Comparison of ENCODE assay signal across 13 cellular contexts in the genomic region with DNA sequence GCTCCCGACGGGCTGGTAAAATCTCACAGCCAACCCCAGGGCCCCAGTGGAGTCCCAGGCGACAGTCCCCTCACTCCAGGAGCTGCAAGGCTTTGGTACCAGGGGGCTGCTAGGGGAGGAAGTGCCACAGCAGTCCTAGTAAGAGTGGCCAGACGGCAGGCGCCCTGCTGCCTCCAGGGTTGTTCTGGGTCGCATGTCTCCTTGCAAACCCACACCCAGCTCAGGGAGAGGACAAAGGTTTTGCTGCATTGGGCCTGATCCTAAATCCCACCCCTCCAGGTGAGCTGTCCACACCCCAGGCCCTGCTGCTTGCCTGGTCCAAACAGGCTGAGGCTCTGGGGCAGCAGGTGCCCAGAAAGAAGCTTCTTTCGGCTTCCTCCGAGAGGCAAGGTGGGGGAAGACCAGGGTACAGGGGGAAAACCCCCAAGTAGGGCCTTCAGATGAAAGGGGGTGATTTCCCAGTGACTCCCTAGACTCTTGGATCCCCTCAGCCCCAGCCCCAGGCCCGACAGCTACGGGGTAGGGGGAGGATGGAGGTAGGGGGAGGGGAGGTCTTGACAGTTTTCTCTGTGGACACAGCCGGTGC. TPM values are rescaled to one million over a fixed set of nuclear protein-coding genes. Genes with fewer than 3 reads are reported as not detected.
DNase-seq lines count a peak whose midpoint lies in the region; ATAC-seq, FAIRE-seq and TF ChIP-seq lines count a peak whose summit lies in the region.
"Had no signal": no experiment of that assay in that cellular context is flagged by ENCODE, and none has a peak within 500 bp of the region (broad histone marks: within the 10 kb centered on the region; RNA-seq: fewer than 3 reads in every experiment).

No MANE protein-coding gene starts in this region.

- TF ChIP-seq CTCF in GM12874 (IDR thresholded peaks at IDR 0.05; ENCODE audit: insufficient read depth, low read depth, low read length) (peak; percentile 36), thyroid gland (IDR thresholded peaks at IDR 0.05) (no peak), kidney (IDR thresholded peaks at IDR 0.05; ENCODE audit: borderline replicate concordance, extremely low read depth, insufficient read depth) (no peak)

- ATAC-seq in HG02610 (IDR thresholded peaks at IDR 0.05; ENCODE audit: unreplicated experiment) (peak; percentile 58), HG03378 (IDR thresholded peaks at IDR 0.05; ENCODE audit: unreplicated experiment) (no peak)
- peak; percentile 77 for ATAC-seq in activated T-helper 17 cell treated with anti-CD3 and anti-CD28 coated beads, Interleukin-2, amount 50 U/mL, for 72 hours (replicated peaks)

- 57 to 70% methylated on average over 11 of the region's 11 CpGs for WGBS in thyroid gland, 2 donors

- H3K4me1 ChIP-seq in thyroid gland = peaks cover 10 to 25% of the 10 kb centered on the region in 2 donors
- H3K4me1 ChIP-seq in kidney (ENCODE audit: control insufficient read depth in 1 of 2, insufficient read depth in 1 of 2, low read depth in 1 of 2, low read length in 2 of 2) = peaks cover 0 to 8% of the 10 kb centered on the region in 2 donors

- no peak overlapping the region for H3K27ac ChIP-seq in thyroid gland
- H3K27ac ChIP-seq in kidney (ENCODE audit: low read depth in 2 of 2, low read length in 2 of 2) = no peak overlapping the region
- H3K27ac ChIP-seq: thoracic aorta had no signal

- FAIRE-seq in kidney (lab: Jason Lieb, UNC) = no peak
- FAIRE-seq: endothelial cell of umbilical vein had no signal

- peak overlapping the region; percentile 12 for H3K4me3 Mint-ChIP-seq in activated T-helper 17 cell treated with anti-CD3 and anti-CD28 coated beads, Interleukin-2, amount 50 U/mL, for 72 hours

- peaks cover 24% of the 10 kb centered on the region for H3K27me3 Mint-ChIP-seq in activated T-helper 17 cell treated with anti-CD3 and anti-CD28 coated beads, Interleukin-2, amount 50 U/mL, for 72 hours

- no peak for TF ChIP-seq POLR2A in thyroid gland (IDR thresholded peaks at IDR 0.05)

- no peaks in the 10 kb centered on the region for H3K36me3 ChIP-seq in thyroid gland
- H3K36me3 ChIP-seq in kidney (ENCODE audit: control insufficient read depth in 1 of 2, insufficient read depth in 2 of 2, low read length in 2 of 2) = no peaks in the 10 kb centered on the region
- H3K36me3 ChIP-seq: thoracic aorta had no signal

- H3K4me1 Mint-ChIP-seq in activated T-helper 17 cell treated with anti-CD3 and anti-CD28 coated beads, Interleukin-2, amount 50 U/mL, for 72 hours = peaks cover 11% of the 10 kb centered on the region

- DNase-seq in 8988T = peak; percentile 13
- no peak for DNase-seq in kidney glomerular epithelial cell (lab: John Stamatoyannopoulos, UW)
- no peak for DNase-seq in thyroid gland
- no peak for DNase-seq in kidney
- DNase-seq: activated CD4-positive, alpha-beta T cell treated with anti-CD3 and anti-CD28 coated beads, Interleukin-2, amount 10 ng/mL, durations not matched to agents 24 days and 14 days; anterior cingulate cortex had no signal

- peaks cover 19% of the 10 kb centered on the region for H3K27me3 ChIP-seq in thyroid gland

- H3K9me3 Mint-ChIP-seq in activated T-helper 17 cell treated with anti-CD3 and anti-CD28 coated beads, Interleukin-2, amount 50 U/mL, for 72 hours = no peaks in the 10 kb centered on the region
- H3K9me3 Mint-ChIP-seq: activated CD4-positive, alpha-beta T cell treated with anti-CD3 and anti-CD28 coated beads, Interleukin-2, amount 10 ng/mL, durations not matched to agents 24 days and 14 days had no signal

- H3K9ac ChIP-seq in kidney (ENCODE audit: low read length in 2 of 2) = no peak overlapping the region

- H3K9me3 ChIP-seq in thyroid gland (no peaks in the 10 kb centered on the region), kidney (ENCODE audit: control insufficient read depth in 1 of 2, low read length in 2 of 2) (no peaks in the 10 kb centered on the region)
- H3K9me3 ChIP-seq: thoracic aorta had no signal

- no peaks in the 10 kb centered on the region for H3K36me3 Mint-ChIP-seq in activated T-helper 17 cell treated with anti-CD3 and anti-CD28 coated beads, Interleukin-2, amount 50 U/mL, for 72 hours (ENCODE audit: low read depth)

- H3K4me3 ChIP-seq in thyroid gland (replicated peaks in 1 of 3) = no peak overlapping the region
- H3K4me3 ChIP-seq in kidney (ENCODE audit: low read length in 2 of 2) = no peak overlapping the region

- intact Hi-C loops in thyroid gland (cut with DNase I) (no loop called here), kidney (cut with DNase I) (no loop called here)

- H3K27ac Mint-ChIP-seq in activated T-helper 17 cell treated with anti-CD3 and anti-CD28 coated beads, Interleukin-2, amount 50 U/mL, for 72 hours = no peak overlapping the region
- H3K27ac Mint-ChIP-seq: activated CD4-positive, alpha-beta T cell treated with anti-CD3 and anti-CD28 coated beads, Interleukin-2, amount 10 ng/mL, durations not matched to agents 24 days and 14 days had no signal

RNA-seq across cellular contexts. Expression of gene KCP, which starts 4.2 kb away (rescaled TPM):
- total RNA-seq in activated T-helper 17 cell treated with anti-CD3 and anti-CD28 coated beads, Interleukin-2, amount 50 U/mL, for 72 hours = 1 to 10 TPM in 1 of 2 donors, under 1 TPM in 1; 0.09 to 1.0 TPM
- under 1 TPM; 0.27 to 0.93 (median 0.61) TPM for total RNA-seq in thyroid gland
- total RNA-seq in kidney = 44.6 TPM
- 7.7 TPM for polyA plus RNA-seq in kidney (ENCODE audit: insufficient read depth, low read depth, low replicate concordance)
- total RNA-seq: endothelial cell of umbilical vein, LHCN-M2 had no signal
- polyA plus RNA-seq: endothelial cell of umbilical vein had no signal

RNA-seq across cellular contexts. Expression of gene IRF5, which starts 23.1 kb away (rescaled TPM):
- total RNA-seq in activated T-helper 17 cell treated with anti-CD3 and anti-CD28 coated beads, Interleukin-2, amount 50 U/mL, for 72 hours = 10 to 100 TPM; 22.5 to 25.4 TPM
- total RNA-seq in thyroid gland = 1 to 10 TPM; 3.7 to 6.0 (median 4.9) TPM
- total RNA-seq in kidney = 27.1 TPM
- polyA plus RNA-seq in kidney (ENCODE audit: insufficient read depth, low read depth, low replicate concordance) = 13.0 TPM

RNA-seq across cellular contexts. Expression of gene ATP6V1F, which starts 52.0 kb away (rescaled TPM):
- total RNA-seq in activated T-helper 17 cell treated with anti-CD3 and anti-CD28 coated beads, Interleukin-2, amount 50 U/mL, for 72 hours = 100 to 1,000 TPM in 1 of 2 donors, 10 to 100 TPM in 1; 69.9 to 127 TPM
- total RNA-seq in thyroid gland = 100 to 1,000 TPM in 1 of 4 donors, 10 to 100 TPM in 3; 49.6 to 109 (median 86.6) TPM
- 161 TPM for total RNA-seq in kidney
- 684 TPM for polyA plus RNA-seq in kidney (ENCODE audit: insufficient read depth, low read depth, low replicate concordance)

Comparison
In these comparisons a context has a peak if more than half of its experiments do, and no peak if none do; other contexts are left out.
1. RNA of gene KCP, which starts 4.2 kb away (total RNA-seq): 44.6 TPM in kidney (single experiment); 0.09 to 1.0 TPM in activated T-helper 17 cell treated with anti-CD3 and anti-CD28 coated beads, Interleukin-2, amount 50 U/mL, for 72 hours and 0.27 to 0.93 TPM in thyroid gland; every median in the first group is over 10 times any median in the second.